In genomic region chr20:40687384-40688128, GRCh38 we compare ENCODE assay signal across 8 cellular contexts. TPM values are rescaled to one million over a fixed set of nuclear protein-coding genes. Genes with fewer than 3 reads are reported as not detected.
A peak's percentile ranks its signal among the peaks of the same experiment; 100 is the strongest.
DNase-seq lines count a peak whose midpoint lies in the region; ATAC-seq, FAIRE-seq and TF ChIP-seq lines count a peak whose summit lies in the region.

No MANE protein-coding gene starts in this region.

- H3K27me3 ChIP-seq in mononuclear cell (ENCODE audit: insufficient read depth, low read length): peaks cover 72% of the 10 kb centered on the region

- peaks cover 45% of the 10 kb centered on the region for H3K4me1 ChIP-seq in mononuclear cell (ENCODE audit: insufficient read depth, low read length)

- DNase-seq in stimulated activated CD4-positive, alpha-beta T cell treated with anti-CD3 and anti-CD28 coated beads, Interleukin-15, amount 100 ng/mL, for 24 hours: peak; percentile 13
- no peak for DNase-seq in stimulated activated CD4-positive, alpha-beta T cell treated with anti-CD3 and anti-CD28 coated beads, Interleukin-2, amount 100 ng/mL, for 24 hours
- DNase-seq in epithelial cell of esophagus (ENCODE audit: low read depth) (peak; percentile 80), NCI-H146 (lab: John Stamatoyannopoulos, UW) (no peak), GM19238 (ENCODE audit: insufficient read length, low spot score) (no peak), GM12892 (ENCODE audit: insufficient read length) (no peak)

- ATAC-seq in HG03135 (IDR thresholded peaks at IDR 0.05; ENCODE audit: unreplicated experiment): no peak

- no peak for TF ChIP-seq POLR2A in GM12892 (IDR thresholded peaks at IDR 0.05; ENCODE audit: low read depth, low read length)

- H3K4me3 ChIP-seq in epithelial cell of esophagus (ENCODE audit: low read length) (peak overlapping the region; percentile 84), mononuclear cell (ENCODE audit: low read length) (peak overlapping the region; percentile 74)

- peak; percentile 25 for TF ChIP-seq CTCF in epithelial cell of esophagus (IDR thresholded peaks at IDR 0.05; ENCODE audit: insufficient read depth, low read depth, low read length, missing control alignments)

- no peaks in the 10 kb centered on the region for H3K9me3 ChIP-seq in mononuclear cell (ENCODE audit: low read depth, low read length)

- no peak for FAIRE-seq in GM12892 (lab: Jason Lieb, UNC)

RNA-seq across cellular contexts. Expression of gene MAFB, which starts 1.5 kb away (rescaled TPM):
- 122 TPM for total RNA-seq in mononuclear cell
- polyA plus RNA-seq in GM12892 (2012; ENCODE audit: missing spikeins): 0.06 TPM

Comparison
In these comparisons a context has a peak if more than half of its experiments do, and no peak if none do; other contexts are left out.
1. DNase-seq: peak in stimulated activated CD4-positive, alpha-beta T cell treated with anti-CD3 and anti-CD28 coated beads, Interleukin-15, amount 100 ng/mL, for 24 hours (single experiment) and epithelial cell of esophagus (single experiment); none in stimulated activated CD4-positive, alpha-beta T cell treated with anti-CD3 and anti-CD28 coated beads, Interleukin-2, amount 100 ng/mL, for 24 hours (0 of 2), NCI-H146 (single experiment), GM19238 (single experiment) and GM12892 (single experiment).